ENCODE assay signal across 11 cellular contexts in genomic region chr7:69967699-69968450, GRCh38.
A peak's percentile ranks its signal among the peaks of the same experiment; 100 is the strongest.
DNase-seq lines count a peak whose midpoint lies in the region; ATAC-seq and TF ChIP-seq lines count a peak whose summit lies in the region.
"Had no signal": no experiment of that assay in that cellular context is flagged by ENCODE, and none has a peak within 500 bp of the region (broad histone marks: within the 10 kb centered on the region; RNA-seq: fewer than 3 reads in every experiment).

No MANE protein-coding gene starts in this region.

- no peak overlapping the region for H2AFZ ChIP-seq in mammary epithelial cell (ENCODE audit: low read depth, low read length)

- no peak for TF ChIP-seq CTCF in breast epithelium (IDR thresholded peaks at IDR 0.05)
- no peak for TF ChIP-seq CTCF in mammary epithelial cell (conservative IDR thresholded peaks at IDR 0.05 in 1 of 2, IDR thresholded peaks at IDR 0.05 in 1 of 2; ENCODE audit: extremely low read depth in 1 of 2, insufficient read depth in 1 of 2, low read depth in 1 of 2, low read length in 2 of 2)
- TF ChIP-seq CTCF in VCaP (conservative IDR thresholded peaks at IDR 0.05): peak; percentile 15; the same call in 1 of the 2 replicates
- TF ChIP-seq CTCF in tibial artery (IDR thresholded peaks at IDR 0.05): no peak
- no peak for TF ChIP-seq CTCF in body of pancreas (IDR thresholded peaks at IDR 0.05)
- TF ChIP-seq CTCF in GM13976 (IDR thresholded peaks at IDR 0.05; ENCODE audit: borderline replicate concordance, control extremely low read depth, extremely low read depth, insufficient read depth, missing control alignments): no peak

- H4K20me1 ChIP-seq in mammary epithelial cell (ENCODE audit: insufficient read depth, low read length): no peaks in the 10 kb centered on the region

- WGBS in mammary epithelial cell (ENCODE audit: low coverage, missing lambda C conversion rate): 13% methylated on average over 3 of the region's 3 CpGs
- 35 to 55% methylated on average over 3 of the region's 3 CpGs for WGBS in body of pancreas, 2 donors

- H3K9ac ChIP-seq in mammary epithelial cell (ENCODE audit: insufficient read depth, low read length) (no peak overlapping the region), iPS-20b (ENCODE audit: low read depth, low read length) (peak overlapping the region; percentile 25; the same call in 1 of the 2 replicates)

- peak overlapping the region in 1 of 2 donors; percentile 9 for H3K27ac ChIP-seq in breast epithelium
- no peak overlapping the region for H3K27ac ChIP-seq in mammary epithelial cell (ENCODE audit: insufficient read depth, low read depth, low read length)
- peak overlapping the region; percentile 81 for H3K27ac ChIP-seq in VCaP
- H3K27ac ChIP-seq in iPS-20b (ENCODE audit: low read length): no peak overlapping the region
- no peak overlapping the region for H3K27ac ChIP-seq in tibial artery
- H3K27ac ChIP-seq in body of pancreas: peak overlapping the region in 2 of 4 donors; percentile 6 to 9
- H3K27ac ChIP-seq: SJCRH30 had no signal

- no peaks in the 10 kb centered on the region for H3K27me3 ChIP-seq in breast epithelium
- H3K27me3 ChIP-seq in mammary epithelial cell (ENCODE audit: insufficient read depth, low read length): no peaks in the 10 kb centered on the region
- no peaks in the 10 kb centered on the region for H3K27me3 ChIP-seq in iPS-20b (ENCODE audit: insufficient read depth, low read length)
- no peaks in the 10 kb centered on the region for H3K27me3 ChIP-seq in tibial artery
- H3K27me3 ChIP-seq in body of pancreas: no peaks in the 10 kb centered on the region
- H3K27me3 ChIP-seq: SJCRH30 had no signal

- DNase-seq in breast epithelium (ENCODE audit: low spot score in 2 of 2) (no peak), mammary epithelial cell (no peak), tibial artery (no peak), body of pancreas (no peak), GM13976 (ENCODE audit: low spot score) (no peak), dedifferentiated amniotic fluid mesenchymal stem cell (ENCODE audit: extremely low spot score) (no peak)
- DNase-seq: activated CD4-positive, alpha-beta T cell treated with anti-CD3 and anti-CD28 coated beads for 4 hours; DMS53 had no signal

- no peaks in the 10 kb centered on the region for H3K79me2 ChIP-seq in mammary epithelial cell (ENCODE audit: insufficient read depth, low read length)

- H3K9me3 ChIP-seq in breast epithelium: no peaks in the 10 kb centered on the region
- H3K9me3 ChIP-seq in mammary epithelial cell (replicated peaks; ENCODE audit: insufficient read depth, low read length): peaks cover 4% of the 10 kb centered on the region
- H3K9me3 ChIP-seq in iPS-20b (ENCODE audit: insufficient read depth, low read depth, low read length): no peaks in the 10 kb centered on the region
- H3K9me3 ChIP-seq in tibial artery: no peaks in the 10 kb centered on the region
- no peaks in the 10 kb centered on the region for H3K9me3 ChIP-seq in body of pancreas
- H3K9me3 ChIP-seq: SJCRH30 had no signal

- dilution Hi-C loops in mammary epithelial cell (cut with HindIII; ENCODE audit: low sequenced_read_pairs): no loop called here

- intact Hi-C loops in breast epithelium (cut with DNase I; ENCODE audit: low total_unique reads) (no loop called here), mammary epithelial cell (cut with micrococcal nuclease) (no loop called here), tibial artery (cut with DNase I; ENCODE audit: low total_unique reads) (no loop called here), body of pancreas (cut with DNase I) (no loop called here)

- no peak overlapping the region for H3K4me2 ChIP-seq in mammary epithelial cell (ENCODE audit: insufficient read depth, low read depth, low read length)

- in situ Hi-C loops in mammary epithelial cell (cut with MboI; ENCODE audit: low sequenced_read_pairs in 2 of 2): no loop called here
- in situ Hi-C loops in GM13976 (cut with MboI; ENCODE audit: low sequenced_read_pairs, unreplicated experiment): no loop called here

- H3K4me1 ChIP-seq in breast epithelium (no peaks in the 10 kb centered on the region), mammary epithelial cell (ENCODE audit: insufficient read depth, low read length) (no peaks in the 10 kb centered on the region), iPS-20b (ENCODE audit: insufficient read depth, low read length) (peaks cover 30% of the 10 kb centered on the region), tibial artery (peaks cover 0 to 18% (median 9%) of the 10 kb centered on the region in 4 donors), body of pancreas (peaks cover 1% of the 10 kb centered on the region)

- H3K36me3 ChIP-seq in breast epithelium: no peaks in the 10 kb centered on the region
- H3K36me3 ChIP-seq in mammary epithelial cell (ENCODE audit: insufficient read depth, low read length): no peaks in the 10 kb centered on the region
- H3K36me3 ChIP-seq in iPS-20b (ENCODE audit: insufficient read depth, low read depth, low read length): no peaks in the 10 kb centered on the region
- no peaks in the 10 kb centered on the region for H3K36me3 ChIP-seq in tibial artery
- H3K36me3 ChIP-seq in body of pancreas (replicated peaks in 1 of 2; ENCODE audit: insufficient read depth in 1 of 2, low read depth in 2 of 2): no peaks in the 10 kb centered on the region
- H3K36me3 ChIP-seq: SJCRH30 had no signal

- CTCF ChIA-PET in mammary epithelial cell (lab: Charles Lee; ENCODE audit: low non-redundant PET): no interaction called here

- TF ChIP-seq POLR2A in breast epithelium (IDR thresholded peaks at IDR 0.05) (no peak), body of pancreas (IDR thresholded peaks at IDR 0.05) (no peak)

- H3K4me3 ChIP-seq in breast epithelium (peak overlapping the region in 2 of 3 donors; percentile 12 to 27), mammary epithelial cell (replicated peaks in 1 of 3; ENCODE audit: insufficient read depth in 1 of 3, low read depth in 2 of 3, low read length in 3 of 3) (no peak overlapping the region), iPS-20b (ENCODE audit: low read length) (peak overlapping the region; percentile 53), tibial artery (peak overlapping the region; percentile 6 to 14), body of pancreas (no peak overlapping the region)
- H3K4me3 ChIP-seq: SJCRH30 had no signal

- no TSS peak for BruUV-seq in mammary epithelial cell (replicated peaks; lab: Mats Ljungman, UMichigan)

- no peak for ATAC-seq in body of pancreas

Comparison
In these comparisons a context has a peak if more than half of its experiments do, and no peak if none do; other contexts are left out.
1. H3K4me3 ChIP-seq: peak in breast epithelium (2 of 3), iPS-20b (single experiment) and tibial artery (2 of 2); none in mammary epithelial cell (0 of 3) and body of pancreas (0 of 2).